8 cellular contexts compared by ENCODE assay signal in the genomic region with DNA sequence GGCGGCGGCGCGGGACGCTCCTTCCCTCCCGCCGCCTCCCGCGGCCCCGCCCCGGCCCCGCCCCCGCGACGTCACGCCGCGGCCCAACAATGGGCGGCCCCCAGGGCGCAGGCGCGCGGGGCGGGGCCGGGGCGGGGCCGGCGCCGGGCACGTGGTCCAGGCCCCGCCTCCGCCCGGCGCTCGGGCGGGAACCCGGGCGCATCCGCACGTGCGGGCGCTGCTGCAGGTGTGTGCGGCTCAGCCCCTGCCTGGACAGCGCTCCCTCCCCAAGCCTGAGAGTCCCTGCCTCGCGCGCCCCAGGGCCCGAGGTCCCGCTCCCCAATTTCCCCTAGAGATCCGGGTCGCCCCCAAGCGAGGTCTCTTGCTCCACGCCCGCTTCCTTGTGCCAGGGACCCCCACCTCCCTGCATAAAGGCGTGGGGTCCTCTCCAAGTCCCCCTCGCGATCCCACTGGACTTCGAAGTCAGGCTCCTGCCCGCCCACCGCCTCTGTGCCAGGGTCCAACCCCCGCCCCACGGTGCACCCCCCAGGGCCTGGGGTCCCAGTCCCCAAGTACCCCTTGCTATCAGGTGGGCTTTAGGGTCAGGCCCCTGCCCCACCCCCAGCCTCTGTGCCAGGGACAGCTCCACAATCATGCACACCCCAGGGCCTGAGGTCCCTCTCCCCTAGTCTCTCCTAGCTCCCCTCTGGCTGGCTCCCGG. TPM values are rescaled to one million over a fixed set of nuclear protein-coding genes. Genes with fewer than 3 reads are reported as not detected.
DNase-seq lines count a peak whose midpoint lies in the region; ATAC-seq and TF ChIP-seq lines count a peak whose summit lies in the region.

A gene (minus strand): TSS at position 6 of the 700 bp plus-strand sequence. CDS start 267 bp downstream, outside the sequence.

- no peak within 1 kb of the TSS for H3K27ac Mint-ChIP-seq in MCF 10A (ENCODE audit: low read depth, unreplicated experiment)

- H3K27ac ChIP-seq in iPS-20b (ENCODE audit: low read length), result peak within 1 kb of the TSS; percentile 76
- peak within 1 kb of the TSS; percentile 13 to 87 (median 74) for H3K27ac ChIP-seq in skin epidermis

- H3K4me1 Mint-ChIP-seq in MCF 10A (ENCODE audit: insufficient read depth, unreplicated experiment), result no peaks in the 10 kb centered on the region

- CTCF ChIA-PET in MCF 10A (lab: Yijun Ruan, JAX), result interaction anchor here (0.5 kb wide), 1 partner anchor 33 kb away, joined by 3 read pairs; no protein-coding TSS in a partner anchor

- H3K9me3 ChIP-seq in iPS-20b (ENCODE audit: insufficient read depth, low read depth, low read length), result peaks cover 3% of the 10 kb centered on the region; the same call in 1 of the 2 replicates

- TF ChIP-seq CTCF in NB4 (IDR thresholded peaks at IDR 0.05; ENCODE audit: low read depth, low read length) (no peak), WI38 (IDR thresholded peaks at IDR 0.05; ENCODE audit: low read depth, low read length) (no peak), MCF 10A (IDR thresholded peaks at IDR 0.05; ENCODE audit: unreplicated experiment) (no peak)

- H3K4me3 ChIP-seq in NB4 (ENCODE audit: low read depth, low read length) (no peak within 1 kb of the TSS), WI38 (ENCODE audit: low read depth, low read length) (peak within 1 kb of the TSS; percentile 63), iPS-20b (ENCODE audit: low read length) (peak within 1 kb of the TSS; percentile 77; the same call in 1 of the 2 replicates), skin epidermis (peak within 1 kb of the TSS; percentile 60 to 86 (median 74))

- peaks cover 26% of the 10 kb centered on the region for H3K27me3 ChIP-seq in iPS-20b (ENCODE audit: insufficient read depth, low read length)

- TF ChIP-seq POLR2A in NB4 (IDR thresholded peaks at IDR 0.05; ENCODE audit: extremely low read depth, insufficient read length), result peak; percentile 33

- no peaks in the 10 kb centered on the region for H3K4me1 ChIP-seq in iPS-20b (ENCODE audit: insufficient read depth, low read length)

- H3K4me3 Mint-ChIP-seq in MCF 10A (ENCODE audit: unreplicated experiment), result peak within 1 kb of the TSS; percentile 65

- POLR2A ChIA-PET in MCF 10A (lab: Yijun Ruan, JAX), result interaction anchor here (0.7 to 1.0 kb wide), 2 partner anchors 23 to 26 kb away, joined by 3 to 4 read pairs; no protein-coding TSS in a partner anchor

- peaks cover 4% of the 10 kb centered on the region for H3K36me3 Mint-ChIP-seq in MCF 10A (ENCODE audit: insufficient read depth, unreplicated experiment)

- no peaks in the 10 kb centered on the region for H3K9me3 Mint-ChIP-seq in MCF 10A (ENCODE audit: unreplicated experiment)

- H3K9ac ChIP-seq in iPS-20b (ENCODE audit: low read depth, low read length), result peak within 1 kb of the TSS; percentile 91

- H3K36me3 ChIP-seq in iPS-20b (ENCODE audit: insufficient read depth, low read depth, low read length), result peaks cover 8% of the 10 kb centered on the region; the same call in 1 of the 2 replicates

- DNase-seq in Ammon's horn (ENCODE audit: low spot score) (peak; percentile 53), NB4 (ENCODE audit: low read depth) (peak; percentile 63), MCF 10A (ENCODE audit: unreplicated experiment) (peak; percentile 79), GOT3 (lab: John Stamatoyannopoulos, UW) (no peak)

- no TSS peak for BruUV-seq in MCF 10A (replicated peaks; lab: Mats Ljungman, UMichigan)

- peak; percentile 58 for ATAC-seq in GM19467 (IDR thresholded peaks at IDR 0.05; ENCODE audit: unreplicated experiment)

- peaks cover 17% of the 10 kb centered on the region for H3K27me3 Mint-ChIP-seq in MCF 10A (ENCODE audit: insufficient read depth, unreplicated experiment)

- intact Hi-C loops in MCF 10A (cut with micrococcal nuclease), result no loop called here

RNA-seq across cellular contexts. Expression of the gene that starts here (rescaled TPM):
- total RNA-seq in MCF 10A (2022), result 18.7 and 20.0 TPM in 2 replicates
